Comparison of ENCODE assay signal across 20 cellular contexts in the genomic region with DNA sequence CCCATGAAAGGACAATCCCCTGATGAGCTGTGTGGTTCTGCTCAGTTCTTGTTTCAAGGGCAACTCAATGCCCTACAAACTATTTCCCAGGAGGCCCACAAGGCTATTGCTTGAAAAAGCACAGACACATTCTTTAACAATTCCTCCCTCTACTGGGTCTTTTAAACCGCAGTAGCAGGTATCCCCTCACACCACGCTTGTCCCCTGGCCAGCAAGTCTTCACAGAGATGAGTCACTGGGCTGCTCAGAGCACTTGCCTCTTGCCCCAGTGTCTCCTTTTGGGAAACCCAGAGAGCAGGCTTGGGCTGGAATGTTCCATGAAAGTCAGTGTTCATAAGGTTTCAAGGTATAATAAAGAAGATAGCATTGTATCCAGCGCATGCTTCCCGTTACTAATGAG.
DNase-seq lines count a peak whose midpoint lies in the region; ATAC-seq and TF ChIP-seq lines count a peak whose summit lies in the region.
"Had no signal": no experiment of that assay in that cellular context is flagged by ENCODE, and none has a peak within 500 bp of the region (broad histone marks: within the 10 kb centered on the region; RNA-seq: fewer than 3 reads in every experiment).

No MANE protein-coding gene starts in this region.

- H3K36me3 ChIP-seq in smooth muscle cell (ENCODE audit: low read depth) (no peaks in the 10 kb centered on the region), psoas muscle (ENCODE audit: insufficient read depth in 1 of 2, low read depth in 1 of 2) (no peaks in the 10 kb centered on the region)
- H3K36me3 ChIP-seq: breast epithelium, Peyer's patch, upper lobe of right lung had no signal

- WGBS in smooth muscle cell (ENCODE audit: low lambda C conversion rate) = 77% methylated on average over 4 of the region's 4 CpGs
- 94 to 98% (median 97%) methylated on average over 4 of the region's 4 CpGs for WGBS in psoas muscle, 3 donors

- no peaks in the 10 kb centered on the region for H3K79me2 ChIP-seq in smooth muscle cell (ENCODE audit: low read depth)

- H3K9me3 ChIP-seq in smooth muscle cell (replicated peaks; ENCODE audit: low read depth) (no peaks in the 10 kb centered on the region), psoas muscle (no peaks in the 10 kb centered on the region)
- H3K9me3 ChIP-seq: breast epithelium, MG63, Peyer's patch, upper lobe of right lung had no signal

- H3K9ac ChIP-seq in smooth muscle cell (ENCODE audit: low read depth) = no peak overlapping the region

- DNase-seq in GM03348 (ENCODE audit: low spot score) (peak; percentile 13), fibroblast of gingiva (ENCODE audit: low read depth) (peak; percentile 8), smooth muscle cell (lab: John Stamatoyannopoulos, UW; ENCODE audit: unreplicated experiment) (no peak), psoas muscle (no peak)
- no peak for DNase-seq in activated naive CD4-positive, alpha-beta T cell treated with Interleukin-2 at 50 U/mL for 16 hours
- DNase-seq: activated naive CD8-positive, alpha-beta T cell treated with anti-CD3 and anti-CD28 coated beads, Interleukin-2, amount 50 U/mL, for 24 hours; CD4-positive, alpha-beta memory T cell; cortex of kidney; DMS53; MG63; NCI-H1436 treated with DMSO at 0.1 percent for 48 hours; NCI-H510A; NK-92 treated with Interleukin-12 subunit alpha and Interleukin-12 subunit beta, amount 100 ng/mL, for 24 hours; Peyer's patch; upper lobe of right lung had no signal

- no peaks in the 10 kb centered on the region for H3K27me3 ChIP-seq in smooth muscle cell (ENCODE audit: low read depth)
- no peaks in the 10 kb centered on the region for H3K27me3 ChIP-seq in psoas muscle (ENCODE audit: insufficient read depth in 3 of 3, low read length in 2 of 3)
- H3K27me3 ChIP-seq: breast epithelium, MG63, Peyer's patch, upper lobe of right lung had no signal

- intact Hi-C loops in psoas muscle (cut with DNase I) = no loop called here

- ATAC-seq in SK-N-SH treated with all-trans-retinoic acid at 6 μM for 48 hours (peak; percentile 30), HG02840 (IDR thresholded peaks at IDR 0.05; ENCODE audit: low FRiP score, unreplicated experiment) (no peak), psoas muscle (no peak)
- ATAC-seq: activated naive CD8-positive, alpha-beta T cell treated with anti-CD3 and anti-CD28 coated beads, Interleukin-2, amount 50 U/mL, for 24 hours; sciatic nerve; WTC11 had no signal

- peak overlapping the region; percentile 89 for H3K27ac ChIP-seq in smooth muscle cell (ENCODE audit: low read depth)
- no peak overlapping the region for H3K27ac ChIP-seq in psoas muscle
- H3K27ac ChIP-seq: breast epithelium, Peyer's patch, upper lobe of right lung had no signal

- H3K4me3 ChIP-seq in smooth muscle cell (no peak overlapping the region), psoas muscle (no peak overlapping the region)
- H3K4me3 ChIP-seq: breast epithelium, MG63, Peyer's patch, upper lobe of right lung had no signal

- H3K4me2 ChIP-seq in smooth muscle cell = no peak overlapping the region

- H4K20me1 ChIP-seq in smooth muscle cell (ENCODE audit: low read depth) = no peaks in the 10 kb centered on the region

- no peak overlapping the region for H2AFZ ChIP-seq in smooth muscle cell (ENCODE audit: low read depth)

- H3F3A ChIP-seq in smooth muscle cell (ENCODE audit: low read depth) = peaks cover 17% of the 10 kb centered on the region

- TF ChIP-seq CTCF in smooth muscle cell (IDR thresholded peaks at IDR 0.05; ENCODE audit: borderline replicate concordance, insufficient read depth, poor library complexity, severe bottlenecking) = no peak
- TF ChIP-seq CTCF in psoas muscle (IDR thresholded peaks at IDR 0.05) = no peak

- H3K4me1 ChIP-seq in smooth muscle cell (ENCODE audit: low read depth) = no peaks in the 10 kb centered on the region
- no peaks in the 10 kb centered on the region for H3K4me1 ChIP-seq in psoas muscle
- H3K4me1 ChIP-seq: breast epithelium, Peyer's patch, upper lobe of right lung had no signal

TF ChIP-seq in SK-N-SH treated with all-trans-retinoic acid at 6 μM for 48 hours, 23 proteins besides CTCF, POLR2A, EP300 and RAD21:
- TF ChIP-seq, protein P1, sequence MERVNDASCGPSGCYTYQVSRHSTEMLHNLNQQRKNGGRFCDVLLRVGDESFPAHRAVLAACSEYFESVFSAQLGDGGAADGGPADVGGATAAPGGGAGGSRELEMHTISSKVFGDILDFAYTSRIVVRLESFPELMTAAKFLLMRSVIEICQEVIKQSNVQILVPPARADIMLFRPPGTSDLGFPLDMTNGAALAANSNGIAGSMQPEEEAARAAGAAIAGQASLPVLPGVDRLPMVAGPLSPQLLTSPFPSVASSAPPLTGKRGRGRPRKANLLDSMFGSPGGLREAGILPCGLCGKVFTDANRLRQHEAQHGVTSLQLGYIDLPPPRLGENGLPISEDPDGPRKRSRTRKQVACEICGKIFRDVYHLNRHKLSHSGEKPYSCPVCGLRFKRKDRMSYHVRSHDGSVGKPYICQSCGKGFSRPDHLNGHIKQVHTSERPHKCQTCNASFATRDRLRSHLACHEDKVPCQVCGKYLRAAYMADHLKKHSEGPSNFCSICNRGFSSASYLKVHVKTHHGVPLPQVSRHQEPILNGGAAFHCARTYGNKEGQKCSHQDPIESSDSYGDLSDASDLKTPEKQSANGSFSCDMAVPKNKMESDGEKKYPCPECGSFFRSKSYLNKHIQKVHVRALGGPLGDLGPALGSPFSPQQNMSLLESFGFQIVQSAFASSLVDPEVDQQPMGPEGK (CRISPR knock-in tag; IDR thresholded peaks at IDR 0.05; ENCODE audit: borderline replicate concordance) = no peak
- TF ChIP-seq GLIS3 (CRISPR knock-in tag; IDR thresholded peaks at IDR 0.05) (no peak), ZFP3 (CRISPR knock-in tag; IDR thresholded peaks at IDR 0.05) (no peak), TOX (CRISPR knock-in tag; IDR thresholded peaks at IDR 0.05; ENCODE audit: borderline replicate concordance) (no peak), ISL1 (CRISPR knock-in tag; IDR thresholded peaks at IDR 0.05) (no peak), ESRRG (CRISPR knock-in tag; IDR thresholded peaks at IDR 0.05) (no peak), ZNF565 (CRISPR knock-in tag; conservative IDR thresholded peaks at IDR 0.05; ENCODE audit: low read depth) (no peak), SNAI2 (CRISPR knock-in tag; IDR thresholded peaks at IDR 0.05) (no peak)
TF ChIP-seq in SK-N-SH treated with all-trans-retinoic acid at 6 μM for 48 hours: peak in this region for 0.

Comparison
In these comparisons a context has a peak if more than half of its experiments do, and no peak if none do; other contexts are left out.
1. DNase-seq: peak in GM03348 (single experiment) and fibroblast of gingiva (single experiment); none in smooth muscle cell (single experiment), activated naive CD4-positive, alpha-beta T cell treated with Interleukin-2 at 50 U/mL for 16 hours (single experiment) and psoas muscle (0 of 2).